17 cellular contexts compared by ENCODE assay signal in genomic region chr10:75593690-75594556, GRCh38.
A peak's percentile ranks its signal among the peaks of the same experiment; 100 is the strongest.
DNase-seq lines count a peak whose midpoint lies in the region; ATAC-seq and TF ChIP-seq lines count a peak whose summit lies in the region.
"Had no signal": no experiment of that assay in that cellular context is flagged by ENCODE, and none has a peak within 500 bp of the region (broad histone marks: within the 10 kb centered on the region; RNA-seq: fewer than 3 reads in every experiment).

No MANE protein-coding gene starts in this region.

- peaks cover 58% of the 10 kb centered on the region for H3K4me1 Mint-ChIP-seq in type B pancreatic cell (ENCODE audit: unreplicated experiment)
- H3K4me1 Mint-ChIP-seq: activated CD4-positive, alpha-beta T cell treated with anti-CD3 and anti-CD28 coated beads, Interleukin-2, amount 10 ng/mL, durations not matched to agents 24 days and 14 days had no signal

- H2AFZ ChIP-seq in SK-N-SH (ENCODE audit: low read depth) (no peak overlapping the region), OCI-LY7 (ENCODE audit: low read length) (no peak overlapping the region)

- H3K27ac ChIP-seq in SK-N-SH (ENCODE audit: low read depth in 2 of 2, low read length in 1 of 2) (no peak overlapping the region), OCI-LY7 (ENCODE audit: low read depth, low read length, poor library complexity, severe bottlenecking) (no peak overlapping the region), transverse colon (no peak overlapping the region)
- H3K27ac ChIP-seq: adrenal gland, testis had no signal

- intact Hi-C loops in OCI-LY7 (cut with micrococcal nuclease; ENCODE audit: unreplicated experiment) (no loop called here), transverse colon (cut with DNase I; ENCODE audit: low total_unique reads) (no loop called here)

- H3K36me3 ChIP-seq in SK-N-SH (replicated peaks in 1 of 2; ENCODE audit: control insufficient read depth in 1 of 2, insufficient read depth in 2 of 2, low read length in 1 of 2) (no peaks in the 10 kb centered on the region), OCI-LY7 (ENCODE audit: insufficient read depth, low read length) (no peaks in the 10 kb centered on the region), transverse colon (no peaks in the 10 kb centered on the region)
- H3K36me3 ChIP-seq: adrenal gland had no signal

- no peaks in the 10 kb centered on the region for H3F3A ChIP-seq in SK-N-SH (replicated peaks; ENCODE audit: insufficient read depth)

- H3K9me2 ChIP-seq in SK-N-SH (no peaks in the 10 kb centered on the region), OCI-LY7 (ENCODE audit: insufficient read depth, low read length) (no peaks in the 10 kb centered on the region)

- H4K20me1 ChIP-seq in SK-N-SH (ENCODE audit: insufficient read depth) (no peaks in the 10 kb centered on the region), OCI-LY7 (ENCODE audit: insufficient read depth, low read length) (no peaks in the 10 kb centered on the region)

- no peak overlapping the region for H3K4me3 Mint-ChIP-seq in type B pancreatic cell
- H3K4me3 Mint-ChIP-seq: activated CD4-positive, alpha-beta T cell treated with anti-CD3 and anti-CD28 coated beads, Interleukin-2, amount 10 ng/mL, durations not matched to agents 24 days and 14 days; activated T-cell treated with anti-CD3 and anti-CD28 coated beads, Interleukin-2, amount 50 U/mL, for 24 hours had no signal

- TF ChIP-seq CTCF in SK-N-SH (IDR thresholded peaks at IDR 0.05) (peak; percentile 30; the same call in 1 of the 2 replicates), OCI-LY7 (conservative IDR thresholded peaks at IDR 0.05; ENCODE audit: low read length) (peak; percentile 54; the same call in 1 of the 2 replicates), type B pancreatic cell (conservative IDR thresholded peaks at IDR 0.05) (peak; percentile 58), transverse colon (IDR thresholded peaks at IDR 0.05) (no peak)

- no peaks in the 10 kb centered on the region for H3K9me3 Mint-ChIP-seq in type B pancreatic cell
- H3K9me3 Mint-ChIP-seq: activated CD4-positive, alpha-beta T cell treated with anti-CD3 and anti-CD28 coated beads, Interleukin-2, amount 10 ng/mL, durations not matched to agents 24 days and 14 days; activated T-cell treated with anti-CD3 and anti-CD28 coated beads, Interleukin-2, amount 50 U/mL, for 24 hours had no signal

- H3K27me3 ChIP-seq in SK-N-SH (ENCODE audit: insufficient read depth) (0 out of 2 replicates have a peak, but pooled peaks cover 4% of the 10 kb centered on the region), transverse colon (no peaks in the 10 kb centered on the region)
- H3K27me3 ChIP-seq: adrenal gland, testis had no signal

- TF ChIP-seq EP300 in SK-N-SH (IDR thresholded peaks at IDR 0.05; ENCODE audit: borderline replicate concordance in 1 of 2, low read depth in 1 of 2, low read length in 1 of 2) (no peak), transverse colon (IDR thresholded peaks at IDR 0.05; ENCODE audit: low read depth) (no peak)

- DNase-seq in SK-N-SH (no peak), OCI-LY7 (ENCODE audit: low spot score) (no peak), iPS-NIHi7 (ENCODE audit: extremely low spot score) (peak; percentile 78), type B pancreatic cell (ENCODE audit: extremely low spot score, unreplicated experiment) (no peak), transverse colon (no peak)
- no peak for DNase-seq in stimulated activated CD4-positive, alpha-beta T cell treated with anti-CD3 and anti-CD28 coated beads, Interleukin-4, amount 100 ng/mL, for 1 hour
- DNase-seq: activated CD4-positive, alpha-beta T cell treated with anti-CD3 and anti-CD28 coated beads, Interleukin-2, amount 10 ng/mL, durations not matched to agents 24 days and 14 days; activated T-cell treated with anti-CD3 and anti-CD28 coated beads, Interleukin-2, amount 50 U/mL, for 24 hours; adrenal gland; cortex of kidney; DMS53; IMR-90; NCI-H446 treated with DMSO at 0.1 percent for 48 hours; T-helper 2 cell; testis had no signal

- H3K9me3 ChIP-seq in SK-N-SH: no peaks in the 10 kb centered on the region
- H3K9me3 ChIP-seq in OCI-LY7 (ENCODE audit: low read length): no peaks in the 10 kb centered on the region
- H3K9me3 ChIP-seq in transverse colon: no peaks in the 10 kb centered on the region
- H3K9me3 ChIP-seq: adrenal gland, testis had no signal

- POLR2A ChIA-PET in SK-N-SH (lab: Yijun Ruan, JAX) (no interaction called here), OCI-LY7 (lab: Charles Lee) (no interaction called here)

- H3K27me3 Mint-ChIP-seq in type B pancreatic cell: peaks cover 45% of the 10 kb centered on the region
- H3K27me3 Mint-ChIP-seq: activated CD4-positive, alpha-beta T cell treated with anti-CD3 and anti-CD28 coated beads, Interleukin-2, amount 10 ng/mL, durations not matched to agents 24 days and 14 days had no signal

- H3K36me3 Mint-ChIP-seq in type B pancreatic cell: no peaks in the 10 kb centered on the region

- ATAC-seq in SK-N-SH treated with all-trans-retinoic acid at 6 μM for 48 hours (no peak), GM18873 (IDR thresholded peaks at IDR 0.05; ENCODE audit: low FRiP score, unreplicated experiment) (no peak)

- H3K4me2 ChIP-seq in SK-N-SH: no peak overlapping the region
- H3K4me2 ChIP-seq in OCI-LY7 (ENCODE audit: low read length): no peak overlapping the region

- H3K79me2 ChIP-seq in SK-N-SH (ENCODE audit: insufficient read depth) (no peaks in the 10 kb centered on the region), OCI-LY7 (ENCODE audit: insufficient read depth, low read depth, low read length) (no peaks in the 10 kb centered on the region)

- CTCF ChIA-PET in SK-N-SH (lab: Yijun Ruan, JAX) (interaction anchor here (1.0 kb wide), 1 partner anchor 17 kb away, joined by 3 read pairs; no protein-coding TSS in a partner anchor), OCI-LY7 (lab: Charles Lee; ENCODE audit: unreplicated experiment) (no interaction called here)

- no peaks in the 10 kb centered on the region for H3K4me1 ChIP-seq in SK-N-SH (ENCODE audit: control insufficient read depth in 1 of 2, insufficient read depth in 2 of 2, low read depth in 1 of 2, low read length in 1 of 2)
- no peaks in the 10 kb centered on the region for H3K4me1 ChIP-seq in OCI-LY7 (ENCODE audit: insufficient read depth, low read length, poor library complexity, severe bottlenecking)
- no peaks in the 10 kb centered on the region for H3K4me1 ChIP-seq in transverse colon
- H3K4me1 ChIP-seq: adrenal gland, testis had no signal

- BruUV-seq in OCI-LY7 (replicated peaks; lab: Mats Ljungman, UMichigan): no TSS peak

- 88% methylated on average over 10 of the region's 14 CpGs for WGBS in SK-N-SH (ENCODE audit: low lambda C conversion rate)
- 82 to 85% methylated on average over 4 to 14 of the region's 14 CpGs for WGBS in transverse colon (ENCODE audit: low coverage in 1 of 2), 2 donors

- TF ChIP-seq RAD21 in SK-N-SH (IDR thresholded peaks at IDR 0.05; ENCODE audit: low read length): no peak

- no peak overlapping the region for H3K9ac ChIP-seq in SK-N-SH

- no peak overlapping the region for H3K27ac Mint-ChIP-seq in type B pancreatic cell
- H3K27ac Mint-ChIP-seq: activated CD4-positive, alpha-beta T cell treated with anti-CD3 and anti-CD28 coated beads, Interleukin-2, amount 10 ng/mL, durations not matched to agents 24 days and 14 days; activated T-cell treated with anti-CD3 and anti-CD28 coated beads, Interleukin-2, amount 50 U/mL, for 24 hours had no signal

- H3K4me3 ChIP-seq in SK-N-SH (ENCODE audit: low read depth in 2 of 2, low read length in 1 of 2) (no peak overlapping the region), OCI-LY7 (ENCODE audit: low read depth, low read length, poor library complexity, severe bottlenecking) (no peak overlapping the region), transverse colon (no peak overlapping the region)
- H3K4me3 ChIP-seq: adrenal gland, testis had no signal

- in situ Hi-C loops in transverse colon (cut with MboI; ENCODE audit: low pct_ligation_motif_present in 1 of 4, low pct_unique_long_range_greater_than_20kb in 1 of 4, low sequenced_read_pairs in 3 of 4): no loop called here

- no peak for TF ChIP-seq POLR2A in transverse colon (IDR thresholded peaks at IDR 0.05)

TF ChIP-seq in SK-N-SH, 30 proteins besides CTCF, POLR2A, EP300 and RAD21 (continues in another document):
- TF ChIP-seq RCOR1 (IDR thresholded peaks at IDR 0.05; ENCODE audit: low read length): no peak
- TF ChIP-seq TEAD4 (IDR thresholded peaks at IDR 0.05; ENCODE audit: borderline replicate concordance, insufficient read depth): no peak
- TF ChIP-seq SMC3 (IDR thresholded peaks at IDR 0.05; ENCODE audit: low read depth, low read length): no peak
- no peak for TF ChIP-seq MEF2A (IDR thresholded peaks at IDR 0.05; ENCODE audit: borderline replicate concordance, low read depth)
- no peak for TF ChIP-seq IRF3 (IDR thresholded peaks at IDR 0.05; ENCODE audit: low read depth, low read length)
- TF ChIP-seq TAF1 (IDR thresholded peaks at IDR 0.05; ENCODE audit: borderline replicate concordance, low read depth, low read length): no peak

TF ChIP-seq in SK-N-SH treated with all-trans-retinoic acid at 6 μM for 48 hours, 23 proteins besides CTCF, POLR2A, EP300 and RAD21 (continues in another document):
- TF ChIP-seq TCF4 (CRISPR knock-in tag; IDR thresholded peaks at IDR 0.05; ENCODE audit: borderline replicate concordance) (no peak), ZNF565 (CRISPR knock-in tag; conservative IDR thresholded peaks at IDR 0.05; ENCODE audit: low read depth) (no peak)
- TF ChIP-seq, protein P1, sequence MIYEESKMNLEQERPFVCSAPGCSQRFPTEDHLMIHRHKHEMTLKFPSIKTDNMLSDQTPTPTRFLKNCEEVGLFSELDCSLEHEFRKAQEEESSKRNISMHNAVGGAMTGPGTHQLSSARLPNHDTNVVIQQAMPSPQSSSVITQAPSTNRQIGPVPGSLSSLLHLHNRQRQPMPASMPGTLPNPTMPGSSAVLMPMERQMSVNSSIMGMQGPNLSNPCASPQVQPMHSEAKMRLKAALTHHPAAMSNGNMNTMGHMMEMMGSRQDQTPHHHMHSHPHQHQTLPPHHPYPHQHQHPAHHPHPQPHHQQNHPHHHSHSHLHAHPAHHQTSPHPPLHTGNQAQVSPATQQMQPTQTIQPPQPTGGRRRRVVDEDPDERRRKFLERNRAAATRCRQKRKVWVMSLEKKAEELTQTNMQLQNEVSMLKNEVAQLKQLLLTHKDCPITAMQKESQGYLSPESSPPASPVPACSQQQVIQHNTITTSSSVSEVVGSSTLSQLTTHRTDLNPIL (CRISPR knock-in tag; IDR thresholded peaks at IDR 0.05; ENCODE audit: low read depth): no peak

Comparison
In these comparisons a context has a peak if more than half of its experiments do, and no peak if none do; other contexts are left out.
1. CTCF ChIP-seq: peak in SK-N-SH (single experiment), OCI-LY7 (single experiment) and type B pancreatic cell (single experiment); none in transverse colon (0 of 5).